25 cellular contexts compared by ENCODE assay signal in the genomic region with DNA sequence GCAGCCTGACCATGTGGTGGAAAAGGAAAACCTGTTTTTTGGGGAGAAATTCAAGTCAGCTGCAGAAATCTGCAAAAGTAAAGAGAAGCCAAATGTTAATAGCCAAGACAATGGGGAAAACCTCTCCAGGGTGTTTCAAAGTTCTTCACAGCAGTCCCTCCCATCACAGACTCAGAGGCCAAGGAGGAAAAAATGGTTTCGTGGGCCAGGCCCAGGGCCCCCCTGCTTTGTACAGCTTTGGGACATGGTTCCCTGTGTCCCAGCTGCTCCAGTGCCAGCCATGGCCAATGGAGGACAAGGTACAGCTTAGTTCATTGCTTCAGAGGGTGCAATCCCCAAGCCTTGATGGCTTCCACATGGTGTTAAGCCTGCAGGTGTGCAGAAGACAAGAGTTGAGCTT. TPM values are rescaled to one million over a fixed set of nuclear protein-coding genes. Genes with fewer than 3 reads are reported as not detected.
A peak's percentile ranks its signal among the peaks of the same experiment; 100 is the strongest.
DNase-seq lines count a peak whose midpoint lies in the region; ATAC-seq, FAIRE-seq and TF ChIP-seq lines count a peak whose summit lies in the region.
"Had no signal": no experiment of that assay in that cellular context is flagged by ENCODE, and none has a peak within 500 bp of the region (broad histone marks: within the 10 kb centered on the region; RNA-seq: fewer than 3 reads in every experiment).

No MANE protein-coding gene starts in this region.

- POLR2A ChIA-PET in Caco-2 (lab: Charles Lee) = no interaction called here
- POLR2A ChIA-PET in K562 (lab: Yijun Ruan, JAX) = no interaction called here
- POLR2A ChIA-PET in activated CD8-positive, alpha-beta T cell treated with anti-CD3 and anti-CD28 coated beads for 36 hours (lab: Charles Lee) = interaction anchor here (0.6 kb wide), 1 partner anchor 17 kb away, joined by 3 read pairs; no protein-coding TSS in a partner anchor

- H3K79me1 ChIP-seq in mesenchymal stem cell (replicated peaks; ENCODE audit: low read length, poor library complexity, severe bottlenecking) = no peaks in the 10 kb centered on the region

- no peak overlapping the region for H3K4me2 ChIP-seq in K562 (ENCODE audit: insufficient read depth, low read length)
- no peak overlapping the region for H3K4me2 ChIP-seq in mesenchymal stem cell (ENCODE audit: low read length, poor library complexity, severe bottlenecking)
- H3K4me2 ChIP-seq: BLaER1 treated with 17β-estradiol and CSF1 and Interleukin-3, amounts not matched to agents 10 nM and 100 nM had no signal

- H3K4me3 ChIP-seq in Caco-2 (ENCODE audit: low read depth, low read length) = no peak overlapping the region
- no peak overlapping the region for H3K4me3 ChIP-seq in K562
- no peak overlapping the region for H3K4me3 ChIP-seq in mesenchymal stem cell (ENCODE audit: insufficient read depth in 1 of 2, low read depth in 1 of 2, low read length in 2 of 2)
- H3K4me3 ChIP-seq: BLaER1 treated with 17β-estradiol and CSF1 and Interleukin-3, amounts not matched to agents 10 nM and 100 nM; GM12878 had no signal

- H3K4me1 ChIP-seq in Caco-2 = peaks cover 47% of the 10 kb centered on the region
- H3K4me1 ChIP-seq in K562 (replicated peaks in 1 of 2; ENCODE audit: control insufficient read depth in 2 of 2, insufficient read depth in 2 of 2, low read length in 2 of 2) = peaks cover 0 to 6% of the 10 kb centered on the region in 2 experiments; a peak in 1 of 5 replicates
- H3K4me1 ChIP-seq in mesenchymal stem cell (ENCODE audit: control insufficient read depth, insufficient read depth, low read depth, low read length) = peaks cover 9% of the 10 kb centered on the region

- no peak for ATAC-seq in K562
- no peak for ATAC-seq in activated CD8-positive, alpha-beta T cell treated with anti-CD3 and anti-CD28 coated beads for 36 hours
- ATAC-seq: CD8-positive, alpha-beta T cell; GM12878 had no signal

- H4K20me1 ChIP-seq in K562 (replicated peaks; ENCODE audit: control insufficient read depth, insufficient read depth, low read length) = no peaks in the 10 kb centered on the region
- H4K20me1 ChIP-seq: BLaER1 treated with 17β-estradiol and CSF1 and Interleukin-3, amounts not matched to agents 10 nM and 100 nM had no signal

- no peak for TF ChIP-seq RAD21 in K562 (CRISPR knock-in tag; conservative IDR thresholded peaks at IDR 0.05 in 1 of 2, IDR thresholded peaks at IDR 0.05 in 1 of 2)

- no peak for TF ChIP-seq CTCF in Caco-2 (IDR thresholded peaks at IDR 0.05; ENCODE audit: insufficient read depth in 1 of 2, low read depth in 1 of 2, low read length in 1 of 2, severe bottlenecking in 1 of 2, unreplicated experiment in 1 of 2)
- TF ChIP-seq CTCF in K562 (IDR thresholded peaks at IDR 0.05 in 2 of 3, conservative IDR thresholded peaks at IDR 0.05 in 1 of 3; ENCODE audit: insufficient read depth in 2 of 3, low read depth in 1 of 3, low read length in 3 of 3) = no peak
- TF ChIP-seq CTCF in activated CD8-positive, alpha-beta T cell treated with anti-CD3 and anti-CD28 coated beads for 36 hours (IDR thresholded peaks at IDR 0.05) = no peak

- no peaks in the 10 kb centered on the region for H3K36me3 ChIP-seq in Caco-2 (ENCODE audit: control insufficient read depth, insufficient read depth, low read length)
- H3K36me3 ChIP-seq in K562 (ENCODE audit: control insufficient read depth, insufficient read depth, low read length) = no peaks in the 10 kb centered on the region
- H3K36me3 ChIP-seq in mesenchymal stem cell (ENCODE audit: control insufficient read depth in 1 of 2, insufficient read depth in 2 of 2, low read depth in 1 of 2, low read length in 2 of 2) = no peaks in the 10 kb centered on the region
- H3K36me3 ChIP-seq: BLaER1 treated with 17β-estradiol and CSF1 and Interleukin-3, amounts not matched to agents 10 nM and 100 nM had no signal

- H2BK15ac ChIP-seq in mesenchymal stem cell (ENCODE audit: low read depth, poor library complexity, severe bottlenecking) = no peak overlapping the region

- H3K4ac ChIP-seq in mesenchymal stem cell (ENCODE audit: low read depth in 1 of 2, low read length in 2 of 2) = no peak overlapping the region

- in situ Hi-C loops in K562 (cut with MboI) (no loop called here), KBM-7 (cut with MboI; ENCODE audit: low pct_unique_long_range_greater_than_20kb, low sequenced_read_pairs) (no loop called here)

- H2BK12ac ChIP-seq in mesenchymal stem cell (ENCODE audit: low read length in 2 of 2) = no peak overlapping the region

- no peaks in the 10 kb centered on the region; the same call in none of the 2 replicates for H3K9me3 ChIP-seq in Caco-2
- H3K9me3 ChIP-seq in K562 (replicated peaks; ENCODE audit: control insufficient read depth, insufficient read depth, low read depth, low read length) = no peaks in the 10 kb centered on the region
- H3K9me3 ChIP-seq in mesenchymal stem cell (ENCODE audit: control insufficient read depth, low read length) = peaks cover 4% of the 10 kb centered on the region

- H2BK120ac ChIP-seq in mesenchymal stem cell (ENCODE audit: low read depth, low read length) = no peak overlapping the region

- H3K27me3 ChIP-seq in Caco-2 (replicated peaks; ENCODE audit: control insufficient read depth, insufficient read depth, low read length) (no peaks in the 10 kb centered on the region), K562 (ENCODE audit: control insufficient read depth in 2 of 2, insufficient read depth in 2 of 2, low read length in 2 of 2) (no peaks in the 10 kb centered on the region), mesenchymal stem cell (ENCODE audit: control insufficient read depth in 1 of 2, insufficient read depth in 1 of 2, low read length in 2 of 2) (no peaks in the 10 kb centered on the region)
- H3K27me3 ChIP-seq: BLaER1 treated with 17β-estradiol and CSF1 and Interleukin-3, amounts not matched to agents 10 nM and 100 nM had no signal

- BruUV-seq in Caco-2 (replicated peaks; lab: Mats Ljungman, UMichigan) (no TSS peak), K562 (replicated peaks; lab: Mats Ljungman, UMichigan) (no TSS peak)

- DNase-seq in Caco-2 = no peak
- DNase-seq in K562 (ENCODE audit: extremely low read depth in 1 of 4, low spot score in 3 of 4) = no peak
- DNase-seq in mesenchymal stem cell = no peak
- no peak for DNase-seq in activated CD8-positive, alpha-beta T cell treated with anti-CD3 and anti-CD28 coated beads for 36 hours
- DNase-seq in MV-4-11 (lab: John Stamatoyannopoulos, UW) = no peak
- no peak for DNase-seq in KBM-7
- DNase-seq: 8988T; AML-193; CD4-positive, alpha-beta T cell; CD8-positive, alpha-beta T cell; DMS 273 treated with DMSO at 0.1 percent for 48 hours; DMS153; DMS53; DMS79; DND-41; EL; GDM1 had no signal

- peak overlapping the region; percentile 60 for H3K27ac Mint-ChIP-seq in Caco-2 (ENCODE audit: unreplicated experiment)
- H3K27ac Mint-ChIP-seq in activated CD8-positive, alpha-beta T cell treated with anti-CD3 and anti-CD28 coated beads for 36 hours = no peak overlapping the region
- H3K27ac Mint-ChIP-seq: B cell; CD4-positive, alpha-beta T cell; CD8-positive, alpha-beta T cell had no signal

- H2AFZ ChIP-seq in K562 (ENCODE audit: low read depth, low read length) (no peak overlapping the region), mesenchymal stem cell (ENCODE audit: low read depth, low read length) (no peak overlapping the region)

- H3K36me3 Mint-ChIP-seq in Caco-2 (ENCODE audit: insufficient read depth, unreplicated experiment) = peaks cover 17% of the 10 kb centered on the region
- no peaks in the 10 kb centered on the region for H3K36me3 Mint-ChIP-seq in activated CD8-positive, alpha-beta T cell treated with anti-CD3 and anti-CD28 coated beads for 36 hours (ENCODE audit: low read depth)
- H3K36me3 Mint-ChIP-seq: CD8-positive, alpha-beta T cell had no signal

- H3K27ac ChIP-seq in K562 (ENCODE audit: extremely low read depth, low read depth, low read length) (no peak overlapping the region), mesenchymal stem cell (ENCODE audit: low read length, poor library complexity, severe bottlenecking) (no peak overlapping the region)
- H3K27ac ChIP-seq: BLaER1 treated with 17β-estradiol and CSF1 and Interleukin-3, amounts not matched to agents 10 nM and 100 nM; C4-2B had no signal

- no peak for TF ChIP-seq EP300 in K562 (IDR thresholded peaks at IDR 0.05; ENCODE audit: low read length)

- TF ChIP-seq POLR2A in K562 (conservative IDR thresholded peaks at IDR 0.05) = no peak

- no peak overlapping the region for H3K14ac ChIP-seq in mesenchymal stem cell (ENCODE audit: low read length in 2 of 2)

- no peak overlapping the region for H3K18ac ChIP-seq in mesenchymal stem cell (ENCODE audit: low read depth in 1 of 2, low read length in 2 of 2)

- H4K8ac ChIP-seq in mesenchymal stem cell (ENCODE audit: low read length) = no peak overlapping the region

- no peak overlapping the region for H3K4me3 Mint-ChIP-seq in Caco-2 (ENCODE audit: unreplicated experiment)
- H3K4me3 Mint-ChIP-seq in activated CD8-positive, alpha-beta T cell treated with anti-CD3 and anti-CD28 coated beads for 36 hours = no peak overlapping the region
- H3K4me3 Mint-ChIP-seq: B cell; CD4-positive, alpha-beta T cell; CD8-positive, alpha-beta T cell had no signal

- no peak for FAIRE-seq in K562 (lab: Jason Lieb, UNC)
- FAIRE-seq: A204.1, GM12878, GM12892, GM18507, GM19239 had no signal

- CTCF ChIA-PET in Caco-2 (lab: Charles Lee) = no interaction called here
- CTCF ChIA-PET in K562 (lab: Yijun Ruan, JAX; ENCODE audit: low intra/inter-chr PET ratio) = no interaction called here
- CTCF ChIA-PET in activated CD8-positive, alpha-beta T cell treated with anti-CD3 and anti-CD28 coated beads for 36 hours (lab: Charles Lee) = interaction anchor here (1.9 to 3.6 kb wide), 2 partner anchors 11 to 93 kb away, joined by 6 to 24 read pairs; no protein-coding TSS in a partner anchor

- H3K27me3 Mint-ChIP-seq in Caco-2 (ENCODE audit: insufficient read depth, unreplicated experiment) = no peaks in the 10 kb centered on the region
- H3K27me3 Mint-ChIP-seq in activated CD8-positive, alpha-beta T cell treated with anti-CD3 and anti-CD28 coated beads for 36 hours = peaks cover 5% of the 10 kb centered on the region

- no peak overlapping the region for H2BK5ac ChIP-seq in mesenchymal stem cell (ENCODE audit: low read depth, low read length, poor library complexity, severe bottlenecking)

- peaks cover 35% of the 10 kb centered on the region for H3K9me3 Mint-ChIP-seq in Caco-2 (ENCODE audit: unreplicated experiment)
- H3K9me3 Mint-ChIP-seq in activated CD8-positive, alpha-beta T cell treated with anti-CD3 and anti-CD28 coated beads for 36 hours = no peaks in the 10 kb centered on the region
- H3K9me3 Mint-ChIP-seq: CD4-positive, alpha-beta T cell; CD8-positive, alpha-beta T cell had no signal

- no peaks in the 10 kb centered on the region for H3K9me1 ChIP-seq in K562 (ENCODE audit: control insufficient read depth, insufficient read depth, low read length)

- H3K23ac ChIP-seq in mesenchymal stem cell (ENCODE audit: low read length in 2 of 2) = no peak overlapping the region

- WGBS in K562 (ENCODE audit: insufficient coverage, low coverage, missing lambda C conversion rate) = 0% methylated on average over 1 of the region's 1 CpG
- WGBS in mesenchymal stem cell = 90% methylated on average over 1 of the region's 1 CpG

- no peaks in the 10 kb centered on the region for H3K79me2 ChIP-seq in K562 (ENCODE audit: control insufficient read depth, insufficient read depth, low read length)

- H3K9ac ChIP-seq in K562 (ENCODE audit: insufficient read depth in 1 of 2, low read depth in 2 of 2, low read length in 2 of 2) = no peak overlapping the region
- no peak overlapping the region for H3K9ac ChIP-seq in mesenchymal stem cell (ENCODE audit: low read length)
- H3K9ac ChIP-seq: BLaER1 treated with 17β-estradiol and CSF1 and Interleukin-3, amounts not matched to agents 10 nM and 100 nM had no signal

- no peak overlapping the region for H4K91ac ChIP-seq in mesenchymal stem cell (ENCODE audit: low read length)

- intact Hi-C loops in Caco-2 (cut with micrococcal nuclease; ENCODE audit: unreplicated experiment) (loop anchor here (5.0 kb wide), 2 partner anchors 367 to 507 kb away; no protein-coding TSS in a partner anchor), K562 (cut with micrococcal nuclease) (no loop called here)
- intact Hi-C loops in activated CD8-positive, alpha-beta T cell treated with anti-CD3 and anti-CD28 coated beads for 36 hours (cut with micrococcal nuclease) = no loop called here

- peaks cover 17% of the 10 kb centered on the region for H3K4me1 Mint-ChIP-seq in Caco-2 (ENCODE audit: low read depth, unreplicated experiment)
- peaks cover 2% of the 10 kb centered on the region for H3K4me1 Mint-ChIP-seq in activated CD8-positive, alpha-beta T cell treated with anti-CD3 and anti-CD28 coated beads for 36 hours (ENCODE audit: low read depth)
- H3K4me1 Mint-ChIP-seq: B cell had no signal

- H2AK5ac ChIP-seq in mesenchymal stem cell (ENCODE audit: low read length, severe bottlenecking) = peak overlapping the region; percentile 43

RNA-seq across cellular contexts. Expression of a gene that starts 15.2 kb away (rescaled TPM):
- total RNA-seq in Caco-2 (2022) (101 and 109 TPM in 2 replicates), K562 (2014; rRNA removed) (41.1 and 48.5 TPM in 2 replicates), K562 (2014; rRNA removed; fragmentation: Illumina TruSeq; extraction: Trizol) (56.4 and 65.1 TPM in 2 replicates), K562 (2015; rRNA removed; fragmentation: Illumina TruSeq; extraction: Trizol) (54.3 and 54.8 TPM in 2 replicates), K562 (2021) (41.0 and 51.7 TPM in 2 replicates)
- 52.5 and 164 TPM in 2 replicates for total RNA-seq in K562 (2011; cell fraction: chromatin; rRNA removed; ENCODE audit: low replicate concordance)
- 19.7 and 44.0 TPM in 2 replicates for total RNA-seq in K562 (2011; cell fraction: nucleolus; rRNA removed)
- 45.7 and 51.4 TPM in 2 replicates for total RNA-seq in K562 (2011; cell fraction: nucleoplasm; rRNA removed)
- polyA plus RNA-seq in K562 (2011; rRNA removed) (52.1 and 55.7 TPM in 2 replicates), K562 (2014; fragmentation: Illumina TruSeq; extraction: Trizol) (57.2 and 65.4 TPM in 2 replicates), K562 (2014; fragmentation: Nextera tagmentation; extraction: Ambion mirVana) (10 to 100 TPM in 1 of 2 experiments, 1 to 10 TPM in 1; 9.8 to 15.8 TPM), K562 (2014; rRNA removed) (42.3 and 51.7 TPM in 2 replicates)
- polyA plus RNA-seq in K562 (2011; cell fraction: cytosol; rRNA removed) = 13.6 and 20.9 TPM in 2 replicates
- 85.3 and 116 TPM in 2 replicates for polyA plus RNA-seq in K562 (2011; cell fraction: nucleus; rRNA removed)
- polyA plus RNA-seq in K562 (2012) = 30.7 and 55.3 TPM in 2 replicates
- polyA minus RNA-seq in K562 (2011; rRNA and poly(A)+ RNA removed) = 95.4 and 105 TPM in 2 replicates
- 10.5 and 18.8 TPM in 2 replicates for polyA minus RNA-seq in K562 (2011; cell fraction: cytosol; rRNA and poly(A)+ RNA removed)
- 59.4 and 137 TPM in 2 replicates for polyA minus RNA-seq in K562 (2011; cell fraction: nucleus; rRNA and poly(A)+ RNA removed)
- polyA plus RNA-seq in mesenchymal stem cell (2013, experiment 1 of 2) = 33.5 TPM
- 31.9 TPM for polyA plus RNA-seq in mesenchymal stem cell (2013, experiment 2 of 2)
- total RNA-seq in activated CD8-positive, alpha-beta T cell treated with anti-CD3 and anti-CD28 coated beads for 36 hours = 10 to 100 TPM; 74.7 to 75.4 TPM
